In genomic region chr1:19087017-19087736, GRCh38 we compare ENCODE assay signal across 17 cellular contexts.
DNase-seq lines count a peak whose midpoint lies in the region; ATAC-seq and TF ChIP-seq lines count a peak whose summit lies in the region.
"Had no signal": no experiment of that assay in that cellular context is flagged by ENCODE, and none has a peak within 500 bp of the region (broad histone marks: within the 10 kb centered on the region; RNA-seq: fewer than 3 reads in every experiment).

No MANE protein-coding gene starts in this region.

- intact Hi-C loops in activated CD4-positive, alpha-beta memory T cell treated with anti-CD3 and anti-CD28 coated beads for 36 hours (cut with micrococcal nuclease): loop anchor here (5.0 kb wide), 1 partner anchor 180 kb away; no protein-coding TSS in a partner anchor

- H3K9me3 Mint-ChIP-seq in stimulated activated naive CD8-positive, alpha-beta T cell treated with anti-CD3 and anti-CD28 coated beads, Interleukin-15, Interleukin-2, amounts not matched to agents 100 ng/mL and 50 ng/mL, for 24 hours: no peaks in the 10 kb centered on the region
- H3K9me3 Mint-ChIP-seq in activated CD4-positive, alpha-beta memory T cell treated with anti-CD3 and anti-CD28 coated beads for 36 hours: no peaks in the 10 kb centered on the region
- H3K9me3 Mint-ChIP-seq: dendritic cell treated with granulocyte-macrophage colony-stimulating factor and Interleukin-4, amounts not matched to agents 40 ng/mL and 50 ng/mL, for 4 days had no signal

- H3K27me3 ChIP-seq in liver (ENCODE audit: control insufficient read depth in 4 of 4, insufficient read depth in 4 of 4, low read length in 3 of 4): no peaks in the 10 kb centered on the region
- no peaks in the 10 kb centered on the region for H3K27me3 ChIP-seq in right atrium auricular region
- H3K27me3 ChIP-seq: BLaER1 had no signal

- WGBS in liver: 59% methylated on average over 6 of the region's 6 CpGs

- no peak overlapping the region for H3K4me3 Mint-ChIP-seq in stimulated activated naive CD8-positive, alpha-beta T cell treated with anti-CD3 and anti-CD28 coated beads, Interleukin-15, Interleukin-2, amounts not matched to agents 100 ng/mL and 50 ng/mL, for 24 hours
- no peak overlapping the region for H3K4me3 Mint-ChIP-seq in activated CD4-positive, alpha-beta memory T cell treated with anti-CD3 and anti-CD28 coated beads for 36 hours
- H3K4me3 Mint-ChIP-seq: dendritic cell treated with granulocyte-macrophage colony-stimulating factor and Interleukin-4, amounts not matched to agents 40 ng/mL and 50 ng/mL, for 4 days had no signal

- no peak for DNase-seq in stimulated activated naive CD8-positive, alpha-beta T cell treated with anti-CD3 and anti-CD28 coated beads, Interleukin-15, Interleukin-2, amounts not matched to agents 100 U/mL and 50 U/mL, for 24 hours
- no peak for DNase-seq in activated CD4-positive, alpha-beta memory T cell treated with anti-CD3 and anti-CD28 coated beads for 36 hours
- DNase-seq in activated gamma-delta T cell treated with Interleukin-2 at 50 U/mL for 16 hours (no peak), NCI-H446 (lab: John Stamatoyannopoulos, UW) (no peak), right atrium auricular region (ENCODE audit: low spot score) (no peak)
- DNase-seq: GDM1, H7, midbrain, NCI-H1436 treated with DMSO at 0.1 percent for 48 hours, NCI-H69, T-helper 9 cell had no signal

- H3K36me3 Mint-ChIP-seq in stimulated activated naive CD8-positive, alpha-beta T cell treated with anti-CD3 and anti-CD28 coated beads, Interleukin-15, Interleukin-2, amounts not matched to agents 100 ng/mL and 50 ng/mL, for 24 hours (ENCODE audit: low read depth): peaks cover 83% of the 10 kb centered on the region
- H3K36me3 Mint-ChIP-seq in activated CD4-positive, alpha-beta memory T cell treated with anti-CD3 and anti-CD28 coated beads for 36 hours: peaks cover 64% of the 10 kb centered on the region

- no peaks in the 10 kb centered on the region for H3K27me3 Mint-ChIP-seq in stimulated activated naive CD8-positive, alpha-beta T cell treated with anti-CD3 and anti-CD28 coated beads, Interleukin-15, Interleukin-2, amounts not matched to agents 100 ng/mL and 50 ng/mL, for 24 hours
- no peaks in the 10 kb centered on the region for H3K27me3 Mint-ChIP-seq in activated CD4-positive, alpha-beta memory T cell treated with anti-CD3 and anti-CD28 coated beads for 36 hours
- H3K27me3 Mint-ChIP-seq: dendritic cell treated with granulocyte-macrophage colony-stimulating factor and Interleukin-4, amounts not matched to agents 40 ng/mL and 50 ng/mL, for 4 days had no signal

- H3K4me1 ChIP-seq in liver (ENCODE audit: control insufficient read depth in 4 of 4, insufficient read depth in 4 of 4, low read length in 3 of 4) (peaks cover 2 to 35% (median 29%) of the 10 kb centered on the region in 4 donors), right atrium auricular region (peaks cover 0 to 9% of the 10 kb centered on the region in 2 donors)
- H3K4me1 ChIP-seq: BLaER1 had no signal

- H3K4me1 Mint-ChIP-seq in stimulated activated naive CD8-positive, alpha-beta T cell treated with anti-CD3 and anti-CD28 coated beads, Interleukin-15, Interleukin-2, amounts not matched to agents 100 ng/mL and 50 ng/mL, for 24 hours (ENCODE audit: low read depth): peaks cover 33% of the 10 kb centered on the region
- peaks cover 29% of the 10 kb centered on the region for H3K4me1 Mint-ChIP-seq in activated CD4-positive, alpha-beta memory T cell treated with anti-CD3 and anti-CD28 coated beads for 36 hours (ENCODE audit: low read depth)

- H3K9me3 ChIP-seq in liver (ENCODE audit: control insufficient read depth in 4 of 4, low read length in 3 of 4) (no peaks in the 10 kb centered on the region), right atrium auricular region (no peaks in the 10 kb centered on the region)
- H3K9me3 ChIP-seq: BLaER1 had no signal

- no peak for TF ChIP-seq CTCF in liver (IDR thresholded peaks at IDR 0.05; ENCODE audit: low read depth, low read length, missing input control)
- no peak for TF ChIP-seq CTCF in right atrium auricular region (IDR thresholded peaks at IDR 0.05)

- no peak for TF ChIP-seq RAD21 in liver (IDR thresholded peaks at IDR 0.05)

- H3K27ac ChIP-seq in liver (ENCODE audit: low read depth in 1 of 2, low read length in 2 of 2) (peak overlapping the region; percentile 32 to 37), right atrium auricular region (no peak overlapping the region)
- H3K27ac ChIP-seq: BLaER1, KMS-11 had no signal

- ATAC-seq in stimulated activated naive CD8-positive, alpha-beta T cell treated with anti-CD3 and anti-CD28 coated beads, Interleukin-15, Interleukin-2, amounts not matched to agents 100 U/mL and 50 U/mL, for 24 hours: no peak
- no peak for ATAC-seq in HG03378 (IDR thresholded peaks at IDR 0.05; ENCODE audit: unreplicated experiment)

- H3K27ac Mint-ChIP-seq in stimulated activated naive CD8-positive, alpha-beta T cell treated with anti-CD3 and anti-CD28 coated beads, Interleukin-15, Interleukin-2, amounts not matched to agents 100 ng/mL and 50 ng/mL, for 24 hours: peak overlapping the region; percentile 62
- peak overlapping the region; percentile 69 for H3K27ac Mint-ChIP-seq in activated CD4-positive, alpha-beta memory T cell treated with anti-CD3 and anti-CD28 coated beads for 36 hours
- H3K27ac Mint-ChIP-seq: dendritic cell treated with granulocyte-macrophage colony-stimulating factor and Interleukin-4, amounts not matched to agents 40 ng/mL and 50 ng/mL, for 4 days had no signal

- peaks cover 12 to 63% (median 51%) of the 10 kb centered on the region in 4 donors for H3K36me3 ChIP-seq in liver (ENCODE audit: control insufficient read depth in 4 of 4, insufficient read depth in 3 of 4, low read depth in 1 of 4, low read length in 3 of 4)
- H3K36me3 ChIP-seq in right atrium auricular region: peaks cover 99% of the 10 kb centered on the region

- POLR2A ChIA-PET in activated CD4-positive, alpha-beta memory T cell treated with anti-CD3 and anti-CD28 coated beads for 36 hours (lab: Charles Lee): interaction anchor here (0.7 to 1.2 kb wide), 2 partner anchors 12 to 14 kb away, joined by 3 read pairs; no protein-coding TSS in a partner anchor

- no peak overlapping the region for H3K9ac ChIP-seq in liver (ENCODE audit: low read depth in 1 of 2, low read length in 2 of 2)
- H3K9ac ChIP-seq: BLaER1, KMS-11 had no signal

- CTCF ChIA-PET in activated CD4-positive, alpha-beta memory T cell treated with anti-CD3 and anti-CD28 coated beads for 36 hours (lab: Charles Lee): interaction anchor here (0.7 to 3.4 kb wide), 7 partner anchors 11 to 203 kb away, joined by 3 to 21 read pairs (median 7); no protein-coding TSS in a partner anchor

- no peak overlapping the region for H3K4me3 ChIP-seq in liver (ENCODE audit: low read depth in 1 of 3, low read length in 3 of 3)
- no peak overlapping the region for H3K4me3 ChIP-seq in right atrium auricular region
- H3K4me3 ChIP-seq: BLaER1 had no signal

TF ChIP-seq in liver, 16 proteins besides CTCF, POLR2A, EP300 and RAD21:
- peak; percentile 29 for TF ChIP-seq MAX (IDR thresholded peaks at IDR 0.05)
- no peak for TF ChIP-seq ZBTB33 (IDR thresholded peaks at IDR 0.05)
- TF ChIP-seq YY1 (IDR thresholded peaks at IDR 0.05): peak; percentile 26
- TF ChIP-seq HNF4A (conservative IDR thresholded peaks at IDR 0.05): peak in 1 of 2 donors; percentile 39

Comparison
In these comparisons a context has a peak if more than half of its experiments do, and no peak if none do; other contexts are left out.
1. H3K27ac ChIP-seq: peak in liver (2 of 2); none in right atrium auricular region (0 of 2).